Comparison of ENCODE assay signal across 23 cellular contexts in the genomic region with DNA sequence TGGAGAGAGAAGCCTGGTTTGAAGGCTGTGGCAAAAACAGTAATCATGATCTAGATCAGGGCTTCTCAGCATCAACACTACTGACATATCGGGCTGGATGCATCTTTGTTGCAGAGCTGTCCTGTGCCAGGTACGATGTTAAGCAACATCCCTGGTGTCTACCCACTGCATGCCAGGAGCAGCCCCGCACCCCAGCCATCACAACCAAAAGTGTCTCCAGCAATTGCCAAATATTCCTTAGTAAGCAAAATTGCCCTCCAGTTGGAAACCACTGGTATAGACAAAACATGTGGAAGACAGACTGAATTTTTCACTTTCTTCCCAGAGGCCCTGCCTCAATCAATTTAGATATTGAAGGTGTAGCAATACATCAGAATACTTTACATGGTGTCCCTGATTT.
"Had no signal": no experiment of that assay in that cellular context is flagged by ENCODE, and none has a peak within 500 bp of the region (broad histone marks: within the 10 kb centered on the region; RNA-seq: fewer than 3 reads in every experiment).

No MANE protein-coding gene starts in this region.

- H3K36me3 ChIP-seq: colonic mucosa, esophagus muscularis mucosa, gastroesophageal sphincter, left lung, lower lobe of right lung had no signal

- DNase-seq: colonic mucosa; cortex of kidney; effector memory CD4-positive, alpha-beta T cell; foreskin keratinocyte; heart left ventricle; hypothalamus; immature natural killer cell; islet precursor cell; kidney; kidney glomerular epithelial cell; left colon; left lung; left ventricle myocardium superior; lower lobe of right lung; mesenchymal stem cell; mucosa of descending colon; naive B cell; naive thymus-derived CD8-positive, alpha-beta T cell had no signal

- H3K4me3 ChIP-seq: colonic mucosa, esophagus muscularis mucosa, gastroesophageal sphincter, heart left ventricle, hepatocyte, left lung, lower lobe of right lung, mucosa of descending colon had no signal

- H3K79me2 ChIP-seq: hepatocyte had no signal

- H2AFZ ChIP-seq: hepatocyte had no signal

- H3K4me2 ChIP-seq: hepatocyte had no signal

- ATAC-seq: foreskin keratinocyte; gastroesophageal sphincter; heart left ventricle; left colon; left lung; left ventricle myocardium superior; lower lobe of right lung; mucosa of descending colon; naive thymus-derived CD8-positive, alpha-beta T cell had no signal

- H3K9me3 ChIP-seq: colonic mucosa, esophagus muscularis mucosa, gastroesophageal sphincter, heart left ventricle, left lung, lower lobe of right lung, mucosa of descending colon had no signal

- H3K4me1 ChIP-seq: colonic mucosa, esophagus muscularis mucosa, foreskin keratinocyte, gastroesophageal sphincter, heart left ventricle, left lung, lower lobe of right lung had no signal

- FAIRE-seq: endothelial cell of umbilical vein, frontal cortex, kidney had no signal

- H3K27me3 ChIP-seq: colonic mucosa, esophagus muscularis mucosa, foreskin keratinocyte, gastroesophageal sphincter, hepatocyte, left lung had no signal

- H3K27ac ChIP-seq: colonic mucosa, esophagus muscularis mucosa, foreskin keratinocyte, gastroesophageal sphincter, heart left ventricle, hepatocyte, left lung, lower lobe of right lung had no signal
